Comparison of ENCODE assay signal across 8 cellular contexts in genomic region chr4:153223935-153224334, GRCh38. TPM values are rescaled to one million over a fixed set of nuclear protein-coding genes. Genes with fewer than 3 reads are reported as not detected.
DNase-seq lines count a peak whose midpoint lies in the region; ATAC-seq and TF ChIP-seq lines count a peak whose summit lies in the region.

No MANE protein-coding gene starts in this region.

- H3K36me3 ChIP-seq in mesendoderm (ENCODE audit: control insufficient read depth, insufficient read depth, low read length) = no peaks in the 10 kb centered on the region

- H2BK120ac ChIP-seq in mesendoderm (ENCODE audit: low read depth, low read length) = no peak overlapping the region

- H3K27ac ChIP-seq in mesendoderm (ENCODE audit: low read depth, low read length) = no peak overlapping the region

- no peak overlapping the region for H2BK15ac ChIP-seq in mesendoderm (replicated peaks; ENCODE audit: low read depth)

- H3K79me2 ChIP-seq in mesendoderm (ENCODE audit: control insufficient read depth, insufficient read depth, low read length) = no peaks in the 10 kb centered on the region

- no peaks in the 10 kb centered on the region for H3K79me1 ChIP-seq in mesendoderm (ENCODE audit: low read length)

- no CpG with 5 or more reads among the region's 1 CpG for WGBS in mesendoderm (ENCODE audit: extremely low coverage, insufficient coverage, low lambda C conversion rate)

- no peak overlapping the region for H3K18ac ChIP-seq in mesendoderm (ENCODE audit: low read length)

- H3K23ac ChIP-seq in mesendoderm (ENCODE audit: low read length) = no peak overlapping the region

- in situ Hi-C loops in ACHN (cut with HindIII; ENCODE audit: low pct_ligation_motif_present, low pct_unique_long_range_greater_than_20kb, low sequenced_read_pairs) = no loop called here

- no peak overlapping the region for H3K9ac ChIP-seq in mesendoderm (ENCODE audit: low read length)

- no peak overlapping the region for H4K8ac ChIP-seq in mesendoderm (ENCODE audit: low read depth, low read length)

- peak; percentile 70 for TF ChIP-seq EP300 in Ishikawa (IDR thresholded peaks at IDR 0.05; ENCODE audit: borderline replicate concordance)

- H3K56ac ChIP-seq in mesendoderm (ENCODE audit: low read length) = no peak overlapping the region

- peak; percentile 13; the same call in 1 of the 2 replicates for TF ChIP-seq RAD21 in Ishikawa (IDR thresholded peaks at IDR 0.05; ENCODE audit: low read depth)

- no peaks in the 10 kb centered on the region for H3K27me3 ChIP-seq in mesendoderm (ENCODE audit: insufficient read depth, low read length, poor library complexity)

- no peak overlapping the region for H2AK5ac ChIP-seq in mesendoderm (ENCODE audit: low read length)

- no peak overlapping the region for H3K4ac ChIP-seq in mesendoderm (ENCODE audit: low read depth, low read length)

- H3K4me1 ChIP-seq in mesendoderm (ENCODE audit: control insufficient read depth, low read depth, low read length) = peaks cover 3% of the 10 kb centered on the region

- H3K4me3 ChIP-seq in mesendoderm (ENCODE audit: low read length) = no peak overlapping the region

- H4K5ac ChIP-seq in mesendoderm (ENCODE audit: low read length) = no peak overlapping the region

- peak; percentile 38 for DNase-seq in ACHN
- peak; percentile 58 for DNase-seq in cerebellum (ENCODE audit: low spot score)
- peak; percentile 40 for DNase-seq in mesendoderm
- DNase-seq in ureter (ENCODE audit: low spot score) = no peak

- H2BK5ac ChIP-seq in mesendoderm (ENCODE audit: low read length) = no peak overlapping the region

- ATAC-seq in HG02938 (IDR thresholded peaks at IDR 0.05; ENCODE audit: unreplicated experiment) = no peak
- no peak for ATAC-seq in HG03521 (IDR thresholded peaks at IDR 0.05; ENCODE audit: unreplicated experiment)
- no peak for ATAC-seq in HG02973 (IDR thresholded peaks at IDR 0.05; ENCODE audit: unreplicated experiment)

- H3K4me2 ChIP-seq in mesendoderm (ENCODE audit: low read length) = no peak overlapping the region

TF ChIP-seq in Ishikawa, 13 proteins besides CTCF, POLR2A, EP300 and RAD21:
- TF ChIP-seq ZBTB7A (IDR thresholded peaks at IDR 0.05; ENCODE audit: low read depth) = no peak
- no peak; the same call in 1 of the 2 replicates for TF ChIP-seq TEAD4 (IDR thresholded peaks at IDR 0.05)
- no peak; the same call in 1 of the 2 replicates for TF ChIP-seq FOXM1 (IDR thresholded peaks at IDR 0.05; ENCODE audit: borderline replicate concordance, low read depth)
- TF ChIP-seq CREB1 (IDR thresholded peaks at IDR 0.05; ENCODE audit: low read depth) = no peak
- peak; percentile 43; the same call in 1 of the 2 replicates for TF ChIP-seq TCF12 (IDR thresholded peaks at IDR 0.05; ENCODE audit: low read depth)
- TF ChIP-seq USF1 (IDR thresholded peaks at IDR 0.05) = peak; percentile 98
- TF ChIP-seq TAF1 (IDR thresholded peaks at IDR 0.05; ENCODE audit: low read depth) = no peak
- TF ChIP-seq REST (IDR thresholded peaks at IDR 0.05; ENCODE audit: low read depth) = no peak
- peak; percentile 53 for TF ChIP-seq MAX (IDR thresholded peaks at IDR 0.05)
- TF ChIP-seq CEBPB (IDR thresholded peaks at IDR 0.05) = no peak
- TF ChIP-seq YY1 (IDR thresholded peaks at IDR 0.05; ENCODE audit: low read depth) = no peak
- peak; percentile 66; the same call in 1 of the 2 replicates for TF ChIP-seq NFIC (IDR thresholded peaks at IDR 0.05)

RNA-seq across cellular contexts. Expression of gene TRIM2, which starts 19.7 kb away (rescaled TPM):
- total RNA-seq in cerebellum = 440 TPM
- polyA plus RNA-seq in mesendoderm (2013, experiment 1 of 2) = 13.0 TPM
- polyA plus RNA-seq in mesendoderm (2013, experiment 2 of 2) = 13.2 TPM
- total RNA-seq in ureter = 90.6 TPM
